ENCODE assay signal across 29 cellular contexts in genomic region chr2:226088366-226088674, GRCh38.
"Had no signal": no experiment of that assay in that cellular context is flagged by ENCODE, and none has a peak within 500 bp of the region (broad histone marks: within the 10 kb centered on the region; RNA-seq: fewer than 3 reads in every experiment).

No MANE protein-coding gene starts in this region.

- H3K4me3 ChIP-seq: ascending aorta, breast epithelium, cardiac muscle cell, coronary artery, dorsolateral prefrontal cortex had no signal

- H3K27me3 Mint-ChIP-seq: activated CD4-positive, alpha-beta memory T cell treated with anti-CD3 and anti-CD28 coated beads, Interleukin-2, amount 10 ng/mL, durations not matched to agents 7 days and 5 days; activated CD4-positive, alpha-beta T cell treated with anti-CD3 and anti-CD28 coated beads, Interleukin-2, amount 10 ng/mL, durations not matched to agents 7 days and 5 days; activated naive CD4-positive, alpha-beta T cell treated with anti-CD3 and anti-CD28 coated beads, Interleukin-2, amount 10 ng/mL, durations not matched to agents 7 days and 5 days; activated naive CD8-positive, alpha-beta T cell treated with anti-CD3 and anti-CD28 coated beads, Interleukin-2, amount 10 ng/mL, durations not matched to agents 7 days and 5 days; activated T-cell treated with anti-CD3 and anti-CD28 coated beads, Interleukin-2, amount 50 U/mL, for 24 hours; brain; central memory CD8-positive, alpha-beta T cell; dendritic cell treated with granulocyte-macrophage colony-stimulating factor and Interleukin-4, amounts not matched to agents 40 ng/mL and 50 ng/mL, for 4 days; T-helper 17 cell had no signal

- H3K9me3 ChIP-seq: ascending aorta had no signal

- DNase-seq: activated CD4-positive, alpha-beta memory T cell treated with anti-CD3 and anti-CD28 coated beads, Interleukin-2, amount 10 ng/mL, durations not matched to agents 7 days and 5 days; activated CD4-positive, alpha-beta T cell treated with anti-CD3 and anti-CD28 coated beads for 36 hours; activated CD4-positive, alpha-beta T cell treated with anti-CD3 and anti-CD28 coated beads, Interleukin-2, amount 10 ng/mL, durations not matched to agents 7 days and 5 days; activated CD4-positive, alpha-beta T cell treated with anti-CD3 and anti-CD28 coated beads, Interleukin-2, amount 50 U/mL, for 4 hours; activated CD4-positive, CD25-positive, alpha-beta regulatory T cell; activated CD4-positive, CD25-positive, alpha-beta regulatory T cell treated with anti-CD3 and anti-CD28 coated beads, Interleukin-2, amount 50 U/mL, for 72 hours; activated CD8-positive, alpha-beta memory T cell treated with anti-CD3 and anti-CD28 coated beads, Interleukin-2, amount 50 U/mL, for 48 hours; activated gamma-delta T cell; activated naive CD4-positive, alpha-beta T cell; activated naive CD4-positive, alpha-beta T cell treated with anti-CD3 and anti-CD28 coated beads, Interleukin-2, amount 10 ng/mL, durations not matched to agents 7 days and 5 days; activated naive CD8-positive, alpha-beta T cell treated with anti-CD3 and anti-CD28 coated beads, Interleukin-2, amount 10 ng/mL, durations not matched to agents 7 days and 5 days; activated T-cell treated with anti-CD3 and anti-CD28 coated beads for 4 hours; activated T-cell treated with anti-CD3 and anti-CD28 coated beads, Interleukin-2, amount 50 U/mL, for 24 hours; activated T-cell treated with anti-CD3 and anti-CD28 coated beads, Interleukin-2, amount 50 U/mL, for 72 hours; dorsolateral prefrontal cortex; effector memory CD4-positive, alpha-beta T cell; endodermal cell; foreskin fibroblast; head of caudate nucleus; T-helper 1 cell; T-helper 17 cell had no signal

- ATAC-seq: activated CD4-positive, alpha-beta T cell treated with anti-CD3 and anti-CD28 coated beads for 36 hours; activated naive CD4-positive, alpha-beta T cell treated with anti-CD3 and anti-CD28 coated beads, Interleukin-2, amount 50 U/mL, for 72 hours; activated T-cell treated with anti-CD3 and anti-CD28 coated beads, Interleukin-2, amount 50 U/mL, for 72 hours; T-helper 17 cell had no signal

- H3K27ac ChIP-seq: ascending aorta, breast epithelium, cardiac muscle cell, coronary artery, dorsolateral prefrontal cortex had no signal

- H3K9me3 Mint-ChIP-seq: activated CD4-positive, alpha-beta T cell treated with anti-CD3 and anti-CD28 coated beads, Interleukin-2, amount 10 ng/mL, durations not matched to agents 7 days and 5 days; activated naive CD4-positive, alpha-beta T cell treated with anti-CD3 and anti-CD28 coated beads, Interleukin-2, amount 10 ng/mL, durations not matched to agents 7 days and 5 days; activated naive CD8-positive, alpha-beta T cell treated with anti-CD3 and anti-CD28 coated beads, Interleukin-2, amount 10 ng/mL, durations not matched to agents 7 days and 5 days; activated T-cell treated with anti-CD3 and anti-CD28 coated beads, Interleukin-2, amount 50 U/mL, for 24 hours; central memory CD8-positive, alpha-beta T cell had no signal

- H3K36me3 Mint-ChIP-seq: activated naive CD4-positive, alpha-beta T cell treated with anti-CD3 and anti-CD28 coated beads, Interleukin-2, amount 10 ng/mL, durations not matched to agents 7 days and 5 days; activated naive CD4-positive, alpha-beta T cell treated with anti-CD3 and anti-CD28 coated beads, Interleukin-2, amount 50 U/mL, for 72 hours; activated naive CD8-positive, alpha-beta T cell treated with anti-CD3 and anti-CD28 coated beads, Interleukin-2, amount 10 ng/mL, durations not matched to agents 7 days and 5 days; brain had no signal

- H3K27me3 ChIP-seq: ascending aorta, breast epithelium, cardiac muscle cell had no signal

- H3K27ac Mint-ChIP-seq: activated CD4-positive, alpha-beta memory T cell treated with anti-CD3 and anti-CD28 coated beads, Interleukin-2, amount 10 ng/mL, durations not matched to agents 7 days and 5 days; activated CD4-positive, alpha-beta T cell treated with anti-CD3 and anti-CD28 coated beads for 36 hours; activated CD4-positive, alpha-beta T cell treated with anti-CD3 and anti-CD28 coated beads, Interleukin-2, amount 10 ng/mL, durations not matched to agents 7 days and 5 days; activated naive CD4-positive, alpha-beta T cell treated with anti-CD3 and anti-CD28 coated beads, Interleukin-2, amount 10 ng/mL, durations not matched to agents 7 days and 5 days; activated naive CD4-positive, alpha-beta T cell treated with anti-CD3 and anti-CD28 coated beads, Interleukin-2, amount 50 U/mL, for 72 hours; activated naive CD8-positive, alpha-beta T cell treated with anti-CD3 and anti-CD28 coated beads, Interleukin-2, amount 10 ng/mL, durations not matched to agents 7 days and 5 days; activated T-cell treated with anti-CD3 and anti-CD28 coated beads, Interleukin-2, amount 50 U/mL, for 24 hours; activated T-cell treated with anti-CD3 and anti-CD28 coated beads, Interleukin-2, amount 50 U/mL, for 72 hours; brain; dendritic cell treated with granulocyte-macrophage colony-stimulating factor and Interleukin-4, amounts not matched to agents 40 ng/mL and 50 ng/mL, for 4 days; endodermal cell; T-helper 17 cell had no signal

- H3K4me3 Mint-ChIP-seq: activated CD4-positive, alpha-beta memory T cell treated with anti-CD3 and anti-CD28 coated beads, Interleukin-2, amount 10 ng/mL, durations not matched to agents 7 days and 5 days; activated CD4-positive, alpha-beta T cell treated with anti-CD3 and anti-CD28 coated beads for 36 hours; activated CD4-positive, alpha-beta T cell treated with anti-CD3 and anti-CD28 coated beads, Interleukin-2, amount 10 ng/mL, durations not matched to agents 7 days and 5 days; activated naive CD4-positive, alpha-beta T cell treated with anti-CD3 and anti-CD28 coated beads, Interleukin-2, amount 10 ng/mL, durations not matched to agents 7 days and 5 days; activated naive CD8-positive, alpha-beta T cell treated with anti-CD3 and anti-CD28 coated beads, Interleukin-2, amount 10 ng/mL, durations not matched to agents 7 days and 5 days; activated T-cell treated with anti-CD3 and anti-CD28 coated beads, Interleukin-2, amount 50 U/mL, for 24 hours; activated T-cell treated with anti-CD3 and anti-CD28 coated beads, Interleukin-2, amount 50 U/mL, for 72 hours; brain; central memory CD8-positive, alpha-beta T cell; dendritic cell treated with granulocyte-macrophage colony-stimulating factor and Interleukin-4, amounts not matched to agents 40 ng/mL and 50 ng/mL, for 4 days; endodermal cell; T-helper 17 cell had no signal

- H3K4me1 Mint-ChIP-seq: activated CD4-positive, alpha-beta memory T cell treated with anti-CD3 and anti-CD28 coated beads, Interleukin-2, amount 10 ng/mL, durations not matched to agents 7 days and 5 days; activated CD4-positive, alpha-beta T cell treated with anti-CD3 and anti-CD28 coated beads for 36 hours; activated CD4-positive, alpha-beta T cell treated with anti-CD3 and anti-CD28 coated beads, Interleukin-2, amount 10 ng/mL, durations not matched to agents 7 days and 5 days; activated naive CD4-positive, alpha-beta T cell treated with anti-CD3 and anti-CD28 coated beads, Interleukin-2, amount 10 ng/mL, durations not matched to agents 7 days and 5 days; activated naive CD8-positive, alpha-beta T cell treated with anti-CD3 and anti-CD28 coated beads, Interleukin-2, amount 10 ng/mL, durations not matched to agents 7 days and 5 days; brain; central memory CD8-positive, alpha-beta T cell; T-helper 17 cell had no signal

- H3K4me1 ChIP-seq: ascending aorta, breast epithelium had no signal

- H3K36me3 ChIP-seq: ascending aorta, breast epithelium, cardiac muscle cell had no signal
